8 cellular contexts compared by ENCODE assay signal in the genomic region with DNA sequence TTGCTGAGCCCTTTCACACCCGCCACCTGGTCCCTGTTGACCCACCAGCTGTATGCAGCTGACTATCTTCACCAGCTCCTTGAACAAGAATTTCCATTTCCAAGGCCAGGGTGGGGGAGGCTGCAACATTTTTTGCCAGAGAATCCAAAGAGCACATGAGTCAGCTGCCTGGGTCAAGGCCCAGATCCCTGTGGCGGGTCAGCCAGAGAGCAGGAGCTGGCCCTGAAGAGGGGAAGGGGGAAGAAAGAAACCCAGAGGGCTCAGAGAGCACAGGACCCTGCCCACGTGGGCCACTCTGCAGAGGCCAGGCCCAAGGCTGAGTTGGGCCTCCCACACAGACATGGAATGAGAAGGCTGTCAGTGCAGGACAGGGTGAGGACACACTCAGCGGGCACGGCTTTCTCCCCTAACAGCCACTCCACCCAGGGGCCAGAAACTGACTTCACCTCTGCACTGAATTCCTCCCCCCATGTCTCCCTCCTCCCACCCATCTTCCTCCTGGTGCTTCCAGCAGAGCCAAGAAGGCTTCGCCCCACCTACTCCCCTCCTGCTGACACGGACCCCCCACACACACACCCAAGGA. TPM values are rescaled to one million over a fixed set of nuclear protein-coding genes. Genes with fewer than 3 reads are reported as not detected.
A peak's percentile ranks its signal among the peaks of the same experiment; 100 is the strongest.
DNase-seq lines count a peak whose midpoint lies in the region; ATAC-seq and TF ChIP-seq lines count a peak whose summit lies in the region.

No MANE protein-coding gene starts in this region.

- H3K27me3 Mint-ChIP-seq in mesothelial cell of epicardium (ENCODE audit: low read depth) = no peaks in the 10 kb centered on the region
- H3K27me3 Mint-ChIP-seq in T-helper 2 cell treated with Interferon-gamma antibody and Interleukin-4, amounts not matched to agents 5 μg/mL and 100 μg/mL, for 36 hours (ENCODE audit: low read depth) = peaks cover 2% of the 10 kb centered on the region

- no peak for ATAC-seq in HG02885 (IDR thresholded peaks at IDR 0.05; ENCODE audit: poor library complexity, unreplicated experiment)

- peak overlapping the region; percentile 57 to 89 for H3K27ac ChIP-seq in esophagus (ENCODE audit: low read depth in 2 of 2, low read length in 1 of 2)

- H3K27me3 ChIP-seq in esophagus (ENCODE audit: control insufficient read depth in 1 of 2, insufficient read depth in 2 of 2, low read length in 2 of 2) = no peaks in the 10 kb centered on the region

- H3K4me3 ChIP-seq in esophagus (ENCODE audit: low read depth in 1 of 2, low read length in 2 of 2) = no peak overlapping the region

- H3K4me1 ChIP-seq in esophagus (ENCODE audit: control insufficient read depth in 2 of 2, insufficient read depth in 2 of 2, low read length in 1 of 2) = peaks cover 4% of the 10 kb centered on the region in 2 donors

- 27 to 32% methylated on average over 7 of the region's 7 CpGs for WGBS in esophagus, 2 donors

- no peak overlapping the region for H3K4me3 Mint-ChIP-seq in mesothelial cell of epicardium
- H3K4me3 Mint-ChIP-seq in T-helper 2 cell treated with Interferon-gamma antibody and Interleukin-4, amounts not matched to agents 5 μg/mL and 100 μg/mL, for 36 hours = no peak overlapping the region

- TF ChIP-seq CTCF in mesothelial cell of epicardium (IDR thresholded peaks at IDR 0.05; ENCODE audit: unreplicated experiment) = no peak

- peaks cover 22% of the 10 kb centered on the region for H3K4me1 Mint-ChIP-seq in mesothelial cell of epicardium
- H3K4me1 Mint-ChIP-seq in T-helper 2 cell treated with Interferon-gamma antibody and Interleukin-4, amounts not matched to agents 5 μg/mL and 100 μg/mL, for 36 hours (ENCODE audit: low read depth) = peaks cover 7% of the 10 kb centered on the region

- no peaks in the 10 kb centered on the region for H3K9me3 ChIP-seq in esophagus (ENCODE audit: control insufficient read depth in 2 of 2, insufficient read depth in 1 of 2, low read depth in 1 of 2, low read length in 1 of 2)

- peak overlapping the region; percentile 87 for H3K27ac Mint-ChIP-seq in mesothelial cell of epicardium
- no peak overlapping the region for H3K27ac Mint-ChIP-seq in T-helper 2 cell treated with Interferon-gamma antibody and Interleukin-4, amounts not matched to agents 5 μg/mL and 100 μg/mL, for 36 hours

- DNase-seq in LoVo (ENCODE audit: low spot score) = peak; percentile 36
- no peak for DNase-seq in mesothelial cell of epicardium (ENCODE audit: low spot score in 2 of 2, unreplicated experiment in 2 of 2)
- DNase-seq in ureter (ENCODE audit: low spot score) = peak; percentile 86
- DNase-seq in NCI-H82 (lab: John Stamatoyannopoulos, UW) = no peak
- DNase-seq in NCI-H1694 (lab: John Stamatoyannopoulos, UW) = no peak
- no peak for DNase-seq in T-helper 2 cell treated with Interferon-gamma antibody and Interleukin-4, amounts not matched to agents 5 μg/mL and 100 μg/mL, for 36 hours (ENCODE audit: low spot score)

- H3K36me3 ChIP-seq in esophagus (ENCODE audit: control insufficient read depth in 2 of 2, insufficient read depth in 2 of 2, low read length in 1 of 2) = no peaks in the 10 kb centered on the region

- H3K9me3 Mint-ChIP-seq in mesothelial cell of epicardium = no peaks in the 10 kb centered on the region
- H3K9me3 Mint-ChIP-seq in T-helper 2 cell treated with Interferon-gamma antibody and Interleukin-4, amounts not matched to agents 5 μg/mL and 100 μg/mL, for 36 hours = no peaks in the 10 kb centered on the region

- no peaks in the 10 kb centered on the region for H3K36me3 Mint-ChIP-seq in mesothelial cell of epicardium
- H3K36me3 Mint-ChIP-seq in T-helper 2 cell treated with Interferon-gamma antibody and Interleukin-4, amounts not matched to agents 5 μg/mL and 100 μg/mL, for 36 hours (ENCODE audit: low read depth) = no peaks in the 10 kb centered on the region

RNA-seq across cellular contexts. Expression of a gene that starts 28.9 kb away (rescaled TPM):
- 1,000 to 10,000 TPM in 1 of 2 donors, 100 to 1,000 TPM in 1; 936 to 2,978 TPM for polyA plus RNA-seq in esophagus
- total RNA-seq in mesothelial cell of epicardium (2.4 to 4.4 TPM (median 3.9 TPM) in 3 replicates), ureter (1,381 TPM)

RNA-seq across cellular contexts. Expression of a gene that starts 33.8 kb away (rescaled TPM):
- under 1 TPM in 1 of 2 donors, not detected in 1; 0.11 TPM for polyA plus RNA-seq in esophagus
- total RNA-seq in mesothelial cell of epicardium (not detected in 3 replicates), ureter (0.86 TPM)

RNA-seq across cellular contexts. Expression of a gene that starts 38.7 kb away (rescaled TPM):
- 100 to 1,000 TPM; 145 to 249 TPM for polyA plus RNA-seq in esophagus
- 7.8 to 12.7 TPM (median 10.2 TPM) in 3 replicates for total RNA-seq in mesothelial cell of epicardium
- 120 TPM for total RNA-seq in ureter

RNA-seq across cellular contexts. Expression of a gene that starts 42.1 kb away (rescaled TPM):
- polyA plus RNA-seq in esophagus = 10 to 100 TPM; 10.2 to 27.5 TPM
- not detected in 3 replicates for total RNA-seq in mesothelial cell of epicardium
- total RNA-seq in ureter = 6.5 TPM

RNA-seq across cellular contexts. Expression of a gene that starts 46.5 kb away (rescaled TPM):
- polyA plus RNA-seq in esophagus = 100 to 1,000 TPM; 115 to 689 TPM
- total RNA-seq in mesothelial cell of epicardium = not detected in 3 replicates
- total RNA-seq in ureter = not detected

Comparison
In these comparisons a context has a peak if more than half of its experiments do, and no peak if none do; other contexts are left out.
1. DNase-seq: peak in LoVo (single experiment) and ureter (single experiment); none in mesothelial cell of epicardium (0 of 2), NCI-H82 (single experiment), NCI-H1694 (single experiment) and T-helper 2 cell treated with Interferon-gamma antibody and Interleukin-4, amounts not matched to agents 5 μg/mL and 100 μg/mL, for 36 hours (single experiment).
2. RNA of a gene that starts 28.9 kb away (total RNA-seq): 1,381 TPM in ureter (single experiment); 2.4 to 4.4 TPM in mesothelial cell of epicardium; every median in the first group is over 100 times any median in the second.